Comparison of ENCODE assay signal across 2 cellular contexts in genomic region chr6:131839388-131839787, GRCh38.
TF ChIP-seq lines count a peak whose summit lies in the region.

No MANE protein-coding gene starts in this region.

TF ChIP-seq in liver, 16 proteins besides CTCF, POLR2A, EP300 and RAD21:
- TF ChIP-seq, protein P1, sequence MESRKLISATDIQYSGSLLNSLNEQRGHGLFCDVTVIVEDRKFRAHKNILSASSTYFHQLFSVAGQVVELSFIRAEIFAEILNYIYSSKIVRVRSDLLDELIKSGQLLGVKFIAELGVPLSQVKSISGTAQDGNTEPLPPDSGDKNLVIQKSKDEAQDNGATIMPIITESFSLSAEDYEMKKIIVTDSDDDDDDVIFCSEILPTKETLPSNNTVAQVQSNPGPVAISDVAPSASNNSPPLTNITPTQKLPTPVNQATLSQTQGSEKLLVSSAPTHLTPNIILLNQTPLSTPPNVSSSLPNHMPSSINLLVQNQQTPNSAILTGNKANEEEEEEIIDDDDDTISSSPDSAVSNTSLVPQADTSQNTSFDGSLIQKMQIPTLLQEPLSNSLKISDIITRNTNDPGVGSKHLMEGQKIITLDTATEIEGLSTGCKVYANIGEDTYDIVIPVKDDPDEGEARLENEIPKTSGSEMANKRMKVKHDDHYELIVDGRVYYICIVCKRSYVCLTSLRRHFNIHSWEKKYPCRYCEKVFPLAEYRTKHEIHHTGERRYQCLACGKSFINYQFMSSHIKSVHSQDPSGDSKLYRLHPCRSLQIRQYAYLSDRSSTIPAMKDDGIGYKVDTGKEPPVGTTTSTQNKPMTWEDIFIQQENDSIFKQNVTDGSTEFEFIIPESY (IDR thresholded peaks at IDR 0.05) = no peak
- TF ChIP-seq REST (IDR thresholded peaks at IDR 0.05) (no peak), HNF4G (IDR thresholded peaks at IDR 0.05) (peak; percentile 24), NR2F2 (IDR thresholded peaks at IDR 0.05) (no peak), RXRA (IDR thresholded peaks at IDR 0.05) (peak; percentile 49 to 63), HNF4A (conservative IDR thresholded peaks at IDR 0.05) (peak; percentile 80 to 87)

TF ChIP-seq in HepG2, 621 proteins besides CTCF, POLR2A, EP300 and RAD21:
- TF ChIP-seq GABPB1 (CRISPR knock-in tag; IDR thresholded peaks at IDR 0.05) (no peak), ZMYM4 (CRISPR knock-in tag; IDR thresholded peaks at IDR 0.05) (no peak), RARG (CRISPR knock-in tag; IDR thresholded peaks at IDR 0.05; ENCODE audit: low read depth) (no peak), ZNF660 (CRISPR knock-in tag; IDR thresholded peaks at IDR 0.05; ENCODE audit: borderline replicate concordance, low read depth) (no peak), ZNF619 (CRISPR knock-in tag; IDR thresholded peaks at IDR 0.05) (no peak), ZSCAN9 (CRISPR knock-in tag; IDR thresholded peaks at IDR 0.05; ENCODE audit: borderline replicate concordance) (no peak), JUNB (CRISPR knock-in tag; IDR thresholded peaks at IDR 0.05; ENCODE audit: borderline replicate concordance) (no peak), SMAD9 (CRISPR knock-in tag; IDR thresholded peaks at IDR 0.05) (no peak), ARID2 (CRISPR knock-in tag; IDR thresholded peaks at IDR 0.05; ENCODE audit: borderline replicate concordance) (no peak), PLRG1 (conservative IDR thresholded peaks at IDR 0.05) (no peak), CCDC6 (CRISPR knock-in tag; IDR thresholded peaks at IDR 0.05) (no peak), SMARCC2 (IDR thresholded peaks at IDR 0.05) (no peak), ZNF562 (CRISPR knock-in tag; IDR thresholded peaks at IDR 0.05; ENCODE audit: borderline replicate concordance) (no peak), ZSCAN12 (CRISPR knock-in tag; IDR thresholded peaks at IDR 0.05) (no peak), ZSCAN30 (CRISPR knock-in tag; IDR thresholded peaks at IDR 0.05) (no peak)
- TF ChIP-seq, protein P2, sequence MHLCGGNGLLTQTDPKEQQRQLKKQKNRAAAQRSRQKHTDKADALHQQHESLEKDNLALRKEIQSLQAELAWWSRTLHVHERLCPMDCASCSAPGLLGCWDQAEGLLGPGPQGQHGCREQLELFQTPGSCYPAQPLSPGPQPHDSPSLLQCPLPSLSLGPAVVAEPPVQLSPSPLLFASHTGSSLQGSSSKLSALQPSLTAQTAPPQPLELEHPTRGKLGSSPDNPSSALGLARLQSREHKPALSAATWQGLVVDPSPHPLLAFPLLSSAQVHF (CRISPR knock-in tag; IDR thresholded peaks at IDR 0.05) = no peak
- TF ChIP-seq, protein P3, sequence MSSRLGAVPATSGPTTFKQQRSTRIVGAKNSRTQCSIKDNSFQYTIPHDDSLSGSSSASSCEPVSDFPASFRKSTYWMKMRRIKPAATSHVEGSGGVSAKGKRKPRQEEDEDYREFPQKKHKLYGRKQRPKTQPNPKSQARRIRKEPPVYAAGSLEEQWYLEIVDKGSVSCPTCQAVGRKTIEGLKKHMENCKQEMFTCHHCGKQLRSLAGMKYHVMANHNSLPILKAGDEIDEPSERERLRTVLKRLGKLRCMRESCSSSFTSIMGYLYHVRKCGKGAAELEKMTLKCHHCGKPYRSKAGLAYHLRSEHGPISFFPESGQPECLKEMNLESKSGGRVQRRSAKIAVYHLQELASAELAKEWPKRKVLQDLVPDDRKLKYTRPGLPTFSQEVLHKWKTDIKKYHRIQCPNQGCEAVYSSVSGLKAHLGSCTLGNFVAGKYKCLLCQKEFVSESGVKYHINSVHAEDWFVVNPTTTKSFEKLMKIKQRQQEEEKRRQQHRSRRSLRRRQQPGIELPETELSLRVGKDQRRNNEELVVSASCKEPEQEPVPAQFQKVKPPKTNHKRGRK (CRISPR knock-in tag; IDR thresholded peaks at IDR 0.05) = no peak
- TF ChIP-seq, protein P4, sequence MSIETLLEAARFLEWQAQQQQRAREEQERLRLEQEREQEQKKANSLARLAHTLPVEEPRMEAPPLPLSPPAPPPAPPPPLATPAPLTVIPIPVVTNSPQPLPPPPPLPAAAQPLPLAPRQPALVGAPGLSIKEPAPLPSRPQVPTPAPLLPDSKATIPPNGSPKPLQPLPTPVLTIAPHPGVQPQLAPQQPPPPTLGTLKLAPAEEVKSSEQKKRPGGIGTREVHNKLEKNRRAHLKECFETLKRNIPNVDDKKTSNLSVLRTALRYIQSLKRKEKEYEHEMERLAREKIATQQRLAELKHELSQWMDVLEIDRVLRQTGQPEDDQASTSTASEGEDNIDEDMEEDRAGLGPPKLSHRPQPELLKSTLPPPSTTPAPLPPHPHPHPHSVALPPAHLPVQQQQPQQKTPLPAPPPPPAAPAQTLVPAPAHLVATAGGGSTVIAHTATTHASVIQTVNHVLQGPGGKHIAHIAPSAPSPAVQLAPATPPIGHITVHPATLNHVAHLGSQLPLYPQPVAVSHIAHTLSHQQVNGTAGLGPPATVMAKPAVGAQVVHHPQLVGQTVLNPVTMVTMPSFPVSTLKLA (IDR thresholded peaks at IDR 0.05) = no peak
